ENCODE assay signal across 1 cellular context in genomic region chr2:238521870-238522269, GRCh38.
TF ChIP-seq lines count a peak whose summit lies in the region.

No MANE protein-coding gene starts in this region.

TF ChIP-seq in IMR-90, 13 proteins besides CTCF, POLR2A, EP300 and RAD21 (continued from another document):
- TF ChIP-seq USF2 (IDR thresholded peaks at IDR 0.05; ENCODE audit: low read depth, low read length) (no peak), SMC3 (IDR thresholded peaks at IDR 0.05; ENCODE audit: low read depth, low read length) (no peak), NFE2L2 (IDR thresholded peaks at IDR 0.05; ENCODE audit: low read depth, low read length) (no peak)
